Comparison of ENCODE assay signal across 10 cellular contexts in the genomic region with DNA sequence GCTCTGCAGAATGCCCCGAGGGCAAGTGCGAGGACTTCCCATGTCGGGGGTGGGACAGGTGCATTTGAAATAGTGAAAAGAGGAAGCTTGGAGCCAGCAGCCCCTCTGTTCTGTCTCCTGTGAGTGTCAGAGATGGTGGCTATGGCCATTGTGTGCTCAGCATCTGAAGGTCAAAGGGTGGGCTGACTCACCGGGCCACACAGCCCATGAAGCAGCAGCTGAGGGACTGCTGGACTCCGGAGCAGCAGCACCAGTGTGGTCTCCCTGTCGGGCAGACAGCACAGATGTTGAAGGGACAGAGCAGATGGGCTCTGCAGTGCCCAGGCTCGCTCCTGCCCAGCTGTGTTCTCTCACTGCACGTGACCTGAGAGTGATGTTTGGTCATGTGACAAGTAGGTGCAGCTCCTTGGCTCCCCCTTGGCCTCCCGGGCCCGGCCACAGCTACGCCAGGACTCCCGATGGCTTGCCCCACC. TPM values are rescaled to one million over a fixed set of nuclear protein-coding genes. Genes with fewer than 3 reads are reported as not detected.
A peak's percentile ranks its signal among the peaks of the same experiment; 100 is the strongest.
DNase-seq lines count a peak whose midpoint lies in the region; ATAC-seq and TF ChIP-seq lines count a peak whose summit lies in the region.
"Had no signal": no experiment of that assay in that cellular context is flagged by ENCODE, and none has a peak within 500 bp of the region (broad histone marks: within the 10 kb centered on the region; RNA-seq: fewer than 3 reads in every experiment).

No MANE protein-coding gene starts in this region.

- no peak overlapping the region for H3K27ac ChIP-seq in CD8-positive, alpha-beta T cell (ENCODE audit: low read depth, low read length)
- peak overlapping the region; percentile 82; the same call in 1 of the 2 replicates for H3K27ac ChIP-seq in HUES64 (ENCODE audit: low read depth, low read length)
- H3K27ac ChIP-seq: KMS-11 had no signal

- no peaks in the 10 kb centered on the region for H3K27me3 ChIP-seq in CD8-positive, alpha-beta T cell (ENCODE audit: insufficient read depth, low read length)
- no peaks in the 10 kb centered on the region for H3K27me3 ChIP-seq in HUES64 (ENCODE audit: insufficient read depth, low read length)

- H3K9me3 ChIP-seq in CD8-positive, alpha-beta T cell (ENCODE audit: low read length) = no peaks in the 10 kb centered on the region
- H3K9me3 ChIP-seq in HUES64 (ENCODE audit: insufficient read depth, low read depth, low read length) = no peaks in the 10 kb centered on the region

- peaks cover 17% of the 10 kb centered on the region for H3K36me3 Mint-ChIP-seq in CD8-positive, alpha-beta T cell
- peaks cover 62% of the 10 kb centered on the region for H3K36me3 Mint-ChIP-seq in dendritic cell treated with granulocyte-macrophage colony-stimulating factor and Interleukin-4, amounts not matched to agents 40 ng/mL and 50 ng/mL, for 4 days (ENCODE audit: low read depth)
- H3K36me3 Mint-ChIP-seq in neural crest cell (ENCODE audit: low read depth) = no peaks in the 10 kb centered on the region

- H3K4me1 Mint-ChIP-seq in CD8-positive, alpha-beta T cell (ENCODE audit: low read depth) = peaks cover 53% of the 10 kb centered on the region
- peaks cover 74% of the 10 kb centered on the region for H3K4me1 Mint-ChIP-seq in dendritic cell treated with granulocyte-macrophage colony-stimulating factor and Interleukin-4, amounts not matched to agents 40 ng/mL and 50 ng/mL, for 4 days (ENCODE audit: low read depth)
- peaks cover 38% of the 10 kb centered on the region for H3K4me1 Mint-ChIP-seq in neural crest cell

- peak overlapping the region; percentile 37 for H3K27ac Mint-ChIP-seq in CD8-positive, alpha-beta T cell
- peak overlapping the region; percentile 65 for H3K27ac Mint-ChIP-seq in dendritic cell treated with granulocyte-macrophage colony-stimulating factor and Interleukin-4, amounts not matched to agents 40 ng/mL and 50 ng/mL, for 4 days
- H3K27ac Mint-ChIP-seq in neural crest cell (ENCODE audit: unreplicated experiment) = peak overlapping the region; percentile 27

- POLR2A ChIA-PET in CD8-positive, alpha-beta T cell (lab: Charles Lee) = interaction anchor here (1.6 kb wide), 1 partner anchor 54 kb away, joined by 3 read pairs; no protein-coding TSS in a partner anchor

- H3K4me3 Mint-ChIP-seq in CD8-positive, alpha-beta T cell = no peak overlapping the region
- peak overlapping the region; percentile 13 for H3K4me3 Mint-ChIP-seq in dendritic cell treated with granulocyte-macrophage colony-stimulating factor and Interleukin-4, amounts not matched to agents 40 ng/mL and 50 ng/mL, for 4 days
- H3K4me3 Mint-ChIP-seq in neural crest cell = no peak overlapping the region

- H3K9me3 Mint-ChIP-seq in CD8-positive, alpha-beta T cell = no peaks in the 10 kb centered on the region
- H3K9me3 Mint-ChIP-seq in dendritic cell treated with granulocyte-macrophage colony-stimulating factor and Interleukin-4, amounts not matched to agents 40 ng/mL and 50 ng/mL, for 4 days = no peaks in the 10 kb centered on the region
- H3K9me3 Mint-ChIP-seq in neural crest cell = no peaks in the 10 kb centered on the region

- intact Hi-C loops in CD8-positive, alpha-beta T cell (cut with DNase I, micrococcal nuclease) = no loop called here
- intact Hi-C loops in dendritic cell treated with granulocyte-macrophage colony-stimulating factor and Interleukin-4, amounts not matched to agents 40 ng/mL and 50 ng/mL, for 4 days (cut with micrococcal nuclease) = no loop called here

- no peaks in the 10 kb centered on the region for H3K27me3 Mint-ChIP-seq in CD8-positive, alpha-beta T cell (ENCODE audit: low read depth)
- H3K27me3 Mint-ChIP-seq in dendritic cell treated with granulocyte-macrophage colony-stimulating factor and Interleukin-4, amounts not matched to agents 40 ng/mL and 50 ng/mL, for 4 days = no peaks in the 10 kb centered on the region
- no peaks in the 10 kb centered on the region for H3K27me3 Mint-ChIP-seq in neural crest cell (ENCODE audit: low read depth)

- H3K4me1 ChIP-seq in CD8-positive, alpha-beta T cell (ENCODE audit: insufficient read depth, low read length) = peaks cover 3% of the 10 kb centered on the region
- H3K4me1 ChIP-seq in HUES64 (ENCODE audit: insufficient read depth, low read length) = peaks cover 18% of the 10 kb centered on the region

- H3K9ac ChIP-seq in HUES64 (ENCODE audit: low read depth, low read length) = no peak overlapping the region
- H3K9ac ChIP-seq: KMS-11 had no signal

- H3K36me3 ChIP-seq in CD8-positive, alpha-beta T cell (ENCODE audit: insufficient read depth, low read length) = no peaks in the 10 kb centered on the region
- no peaks in the 10 kb centered on the region for H3K36me3 ChIP-seq in HUES64 (ENCODE audit: insufficient read depth, low read length)

- ATAC-seq in CD8-positive, alpha-beta T cell = no peak
- no peak for ATAC-seq in HG03196 (IDR thresholded peaks at IDR 0.05; ENCODE audit: unreplicated experiment)

- no peak for TF ChIP-seq CTCF in CD8-positive, alpha-beta T cell (IDR thresholded peaks at IDR 0.05)
- no peak for TF ChIP-seq CTCF in neural crest cell (conservative IDR thresholded peaks at IDR 0.05)

- no peak for DNase-seq in CD8-positive, alpha-beta T cell
- DNase-seq in neural crest cell (ENCODE audit: low read depth, low spot score) = no peak
- no peak for DNase-seq in D341Med (ENCODE audit: low spot score)
- no peak for DNase-seq in glomerular visceral epithelial cell (ENCODE audit: extremely low spot score)
- no peak for DNase-seq in DMS53 treated with DMSO at 0.1 percent for 48 hours (lab: John Stamatoyannopoulos, UW; ENCODE audit: unreplicated experiment)
- DNase-seq: effector memory CD4-positive, alpha-beta T cell had no signal

- WGBS in HUES64 = 70% methylated on average over 12 of the region's 12 CpGs

- H3K4me3 ChIP-seq in CD8-positive, alpha-beta T cell (ENCODE audit: low read depth, low read length) = no peak overlapping the region
- no peak overlapping the region for H3K4me3 ChIP-seq in HUES64 (ENCODE audit: low read length)

- CTCF ChIA-PET in CD8-positive, alpha-beta T cell (lab: Charles Lee) = interaction anchor here (0.6 to 3.6 kb wide), 5 partner anchors 10 to 34 kb away, joined by 3 to 17 read pairs (median 3); no protein-coding TSS in a partner anchor

RNA-seq across cellular contexts. Expression of a gene that starts 53.5 kb away (rescaled TPM):
- 10 to 100 TPM; 29.2 to 30.9 TPM for total RNA-seq in CD8-positive, alpha-beta T cell
- 36.1 TPM for polyA plus RNA-seq in HUES64 (2013, experiment 1 of 2)
- polyA plus RNA-seq in HUES64 (2013, experiment 2 of 2) = 36.4 TPM
- total RNA-seq in neural crest cell = 56.3 and 58.0 TPM in 2 replicates
